12 cellular contexts compared by ENCODE assay signal in the genomic region with DNA sequence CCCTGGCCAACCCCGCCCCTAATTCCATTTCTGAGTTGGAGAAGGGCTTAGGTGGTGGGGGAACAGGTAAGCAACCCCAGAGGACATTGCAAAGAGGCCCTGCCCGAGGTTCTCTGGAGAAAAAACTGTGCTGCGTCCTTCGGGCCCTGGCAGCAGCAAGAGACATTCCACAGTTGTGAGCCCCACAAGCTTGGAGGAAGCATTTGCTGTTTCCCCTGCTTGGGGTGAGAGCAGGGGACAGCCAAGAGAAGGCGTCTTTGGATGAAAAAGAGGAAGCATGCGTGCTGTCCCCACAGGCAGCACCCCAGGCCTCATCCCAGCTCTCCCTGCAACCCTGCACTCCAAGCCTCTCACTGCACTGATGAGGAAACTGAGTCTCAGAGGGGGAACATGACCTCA. TPM values are rescaled to one million over a fixed set of nuclear protein-coding genes. Genes with fewer than 3 reads are reported as not detected.
DNase-seq lines count a peak whose midpoint lies in the region; ATAC-seq and TF ChIP-seq lines count a peak whose summit lies in the region.
"Had no signal": no experiment of that assay in that cellular context is flagged by ENCODE, and none has a peak within 500 bp of the region (broad histone marks: within the 10 kb centered on the region; RNA-seq: fewer than 3 reads in every experiment).

No MANE protein-coding gene starts in this region.

- intact Hi-C loops in lower lobe of right lung (cut with DNase I): no loop called here
- intact Hi-C loops in vagina (cut with DNase I): no loop called here

- TF ChIP-seq POLR2A in vagina (IDR thresholded peaks at IDR 0.05): no peak

- H3K4me3 ChIP-seq in MG63 (peak overlapping the region; percentile 58), brain microvascular endothelial cell (ENCODE audit: low read depth, low read length) (peak overlapping the region; percentile 5), lower lobe of right lung (peak overlapping the region; percentile 45), vagina (peak overlapping the region; percentile 50 to 74)

- H3K9me3 ChIP-seq in MG63 (no peaks in the 10 kb centered on the region), lower lobe of right lung (no peaks in the 10 kb centered on the region), vagina (no peaks in the 10 kb centered on the region)

- H3K27me3 ChIP-seq in MG63 (no peaks in the 10 kb centered on the region), brain microvascular endothelial cell (replicated peaks) (no peaks in the 10 kb centered on the region), lower lobe of right lung (ENCODE audit: low read depth) (no peaks in the 10 kb centered on the region), vagina (no peaks in the 10 kb centered on the region)

- H3K27ac ChIP-seq in brain microvascular endothelial cell (no peak overlapping the region), lower lobe of right lung (no peak overlapping the region), vagina (peak overlapping the region; percentile 95)

- DNase-seq in MG63: no peak
- DNase-seq in brain microvascular endothelial cell: no peak
- DNase-seq in lower lobe of right lung: no peak
- DNase-seq in vagina (ENCODE audit: extremely low spot score in 2 of 2): no peak
- DNase-seq in NCI-H2107 treated with DMSO at 0.1 percent for 48 hours (lab: John Stamatoyannopoulos, UW; ENCODE audit: unreplicated experiment): no peak
- DNase-seq: activated CD4-positive, alpha-beta T cell treated with anti-CD3 and anti-CD28 coated beads, Interleukin-2, amount 50 U/mL, for 1 hour; activated gamma-delta T cell treated with Interleukin-2 at 50 U/mL for 16 hours; DMS153; mesendoderm; NCI-H510A had no signal

- H3K4me1 ChIP-seq in lower lobe of right lung (peaks cover 11% of the 10 kb centered on the region), vagina (peaks cover 60% of the 10 kb centered on the region)

- H3K36me3 ChIP-seq in MG63 (peaks cover 2% of the 10 kb centered on the region; the same call in 1 of the 2 replicates), brain microvascular endothelial cell (replicated peaks) (no peaks in the 10 kb centered on the region), lower lobe of right lung (no peaks in the 10 kb centered on the region), vagina (peaks cover 0 to 4% of the 10 kb centered on the region in 2 donors)

- TF ChIP-seq CTCF in brain microvascular endothelial cell (IDR thresholded peaks at IDR 0.05; ENCODE audit: low read depth, low read length, missing control alignments) (no peak), lower lobe of right lung (IDR thresholded peaks at IDR 0.05) (no peak), vagina (IDR thresholded peaks at IDR 0.05) (no peak)

- ATAC-seq in lower lobe of right lung: no peak
- ATAC-seq in GM19397 (IDR thresholded peaks at IDR 0.05; ENCODE audit: unreplicated experiment): no peak
- no peak for ATAC-seq in GM18907 (IDR thresholded peaks at IDR 0.05; ENCODE audit: unreplicated experiment)

- in situ Hi-C loops in brain microvascular endothelial cell (cut with HindIII; ENCODE audit: low pct_ligation_motif_present, low sequenced_read_pairs): no loop called here

RNA-seq across cellular contexts. Expression of a gene that starts 1.4 kb away (rescaled TPM):
- 8.0 and 8.8 TPM in 2 replicates for total RNA-seq in MG63 (2014; rRNA removed; shearing (Covaris generic); ENCODE audit: low replicate concordance)
- total RNA-seq in lower lobe of right lung (1.3 TPM), vagina (23.3 TPM)

RNA-seq across cellular contexts. Expression of a gene that starts 50.0 kb away (rescaled TPM):
- total RNA-seq in MG63 (2014; rRNA removed; shearing (Covaris generic); ENCODE audit: low replicate concordance): 30.5 and 40.5 TPM in 2 replicates
- total RNA-seq in lower lobe of right lung (not detected), vagina (2.5 TPM)

Comparison
In these comparisons a context has a peak if more than half of its experiments do, and no peak if none do; other contexts are left out.
1. H3K4me3 ChIP-seq: peak in every context shown above with its lines; median percentile 62 in vagina; 58 in MG63; 45 in lower lobe of right lung; 5 in brain microvascular endothelial cell.